Comparison of ENCODE assay signal across 8 cellular contexts in the genomic region with DNA sequence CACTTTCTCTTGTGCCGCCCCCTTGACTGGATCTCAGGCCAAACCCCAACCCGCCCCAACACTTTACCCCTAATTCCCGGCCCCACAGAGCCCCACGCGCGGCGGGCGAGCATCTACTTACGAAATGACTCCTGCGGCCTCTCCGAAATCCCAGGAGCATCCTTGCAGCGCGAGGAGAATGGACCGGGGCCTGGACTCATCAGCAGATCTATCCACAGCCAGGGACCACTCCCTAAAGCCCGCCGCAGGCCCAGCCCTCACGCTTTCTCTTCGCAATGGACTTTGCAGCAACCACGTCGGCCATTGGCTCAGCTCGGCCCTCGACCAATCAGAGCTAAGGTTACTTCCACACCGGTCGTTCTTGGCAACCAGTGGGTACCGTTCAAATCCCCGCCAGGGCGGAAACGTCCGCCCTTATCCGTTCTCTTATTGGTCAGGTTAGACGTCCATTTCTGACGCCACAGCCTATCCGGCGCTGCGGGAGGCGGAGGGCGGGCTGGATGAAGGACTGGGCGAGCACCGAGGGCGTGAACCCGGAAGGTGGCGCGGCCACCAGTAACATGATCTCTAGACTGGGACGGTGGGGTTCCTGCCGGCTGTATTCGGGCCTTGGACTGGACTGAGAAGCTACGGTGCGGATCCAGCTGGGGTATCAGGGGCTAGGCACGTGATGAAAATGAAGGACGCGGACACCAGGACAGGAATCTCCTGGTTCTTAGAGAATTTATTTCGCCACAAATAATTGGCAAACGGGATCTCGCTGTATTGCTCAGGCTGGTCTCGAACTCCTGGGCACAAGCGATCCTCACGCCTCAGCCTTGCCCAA. TPM values are rescaled to one million over a fixed set of nuclear protein-coding genes. Genes with fewer than 3 reads are reported as not detected.
DNase-seq lines count a peak whose midpoint lies in the region; ATAC-seq and TF ChIP-seq lines count a peak whose summit lies in the region.

A gene (minus strand): TSS at position 244 of the 826 bp plus-strand sequence. CDS start 84 bp downstream, at position 160.
A gene with protein sequence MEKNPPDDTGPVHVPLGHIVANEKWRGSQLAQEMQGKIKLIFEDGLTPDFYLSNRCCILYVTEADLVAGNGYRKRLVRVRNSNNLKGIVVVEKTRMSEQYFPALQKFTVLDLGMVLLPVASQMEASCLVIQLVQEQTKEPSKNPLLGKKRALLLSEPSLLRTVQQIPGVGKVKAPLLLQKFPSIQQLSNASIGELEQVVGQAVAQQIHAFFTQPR (plus strand): TSS at position 528 of the 826 bp plus-strand sequence. CDS start 955 bp downstream, outside the sequence.

- H2AFZ ChIP-seq in PC-9, result peak within 1 kb of the TSS; percentile 92

- in situ Hi-C loops in KBM-7 (cut with MboI; ENCODE audit: low pct_unique_long_range_greater_than_20kb, low sequenced_read_pairs), result no loop called here

- no peak for TF ChIP-seq CTCF in PC-9 (conservative IDR thresholded peaks at IDR 0.05)
- no peak for TF ChIP-seq CTCF in esophagus squamous epithelium (IDR thresholded peaks at IDR 0.05)

- no peaks in the 10 kb centered on the region for H4K20me1 ChIP-seq in PC-9 (ENCODE audit: insufficient read depth)

- H3K27me3 Mint-ChIP-seq in activated T-cell treated with anti-CD3 and anti-CD28 coated beads, Interleukin-2, amount 50 U/mL, for 4 hours (ENCODE audit: low read depth), result no peaks in the 10 kb centered on the region

- H3K36me3 ChIP-seq in PC-9 (ENCODE audit: low read depth) (no peaks in the 10 kb centered on the region), esophagus squamous epithelium (peaks cover 0 to 22% (median 0%) of the 10 kb centered on the region in 3 donors), muscle layer of duodenum (ENCODE audit: control insufficient read depth in 1 of 2, insufficient read depth in 2 of 2, low read length in 2 of 2) (no peaks in the 10 kb centered on the region)

- H3K27me3 ChIP-seq in PC-9 (ENCODE audit: insufficient read depth, low read depth), result no peaks in the 10 kb centered on the region
- no peaks in the 10 kb centered on the region for H3K27me3 ChIP-seq in esophagus squamous epithelium
- H3K27me3 ChIP-seq in muscle layer of duodenum (ENCODE audit: low read depth, low read length), result no peaks in the 10 kb centered on the region

- CTCF ChIA-PET in PC-9 (lab: Charles Lee), result interaction anchor here (0.6 kb wide), 1 partner anchor 275 kb away, joined by 3 read pairs; no protein-coding TSS in a partner anchor

- peaks cover 31% of the 10 kb centered on the region for H3F3A ChIP-seq in PC-9 (ENCODE audit: insufficient read depth, low read depth)

- H3K9me3 Mint-ChIP-seq in activated T-cell treated with anti-CD3 and anti-CD28 coated beads, Interleukin-2, amount 50 U/mL, for 4 hours, result no peaks in the 10 kb centered on the region

- intact Hi-C loops in PC-9 (cut with micrococcal nuclease; ENCODE audit: unreplicated experiment) (loop anchor here (2.0 to 5.0 kb wide), 2 partner anchors 205 to 280 kb away; a partner anchor contains a TSS), esophagus squamous epithelium (cut with DNase I) (loop anchor here (10.0 kb wide), 1 partner anchor 143 kb away; no protein-coding TSS in a partner anchor)

- H3K36me3 Mint-ChIP-seq in activated T-cell treated with anti-CD3 and anti-CD28 coated beads, Interleukin-2, amount 50 U/mL, for 4 hours (ENCODE audit: insufficient read depth), result peaks cover 4% of the 10 kb centered on the region

- H3K9me3 ChIP-seq in PC-9 (ENCODE audit: insufficient read depth, low read depth) (no peaks in the 10 kb centered on the region), esophagus squamous epithelium (no peaks in the 10 kb centered on the region), muscle layer of duodenum (ENCODE audit: control insufficient read depth in 1 of 2, low read length in 2 of 2) (no peaks in the 10 kb centered on the region)

- peak; percentile 99 for DNase-seq in DMS53 treated with DMSO at 0.1 percent for 48 hours (lab: John Stamatoyannopoulos, UW; ENCODE audit: unreplicated experiment)
- DNase-seq in KBM-7, result peak; percentile 100
- peak; percentile 99 for DNase-seq in PC-9
- DNase-seq in activated T-cell treated with anti-CD3 and anti-CD28 coated beads, Interleukin-2, amount 50 U/mL, for 4 hours, result peak; percentile 97
- peak; percentile 92 for DNase-seq in esophagus squamous epithelium (lab: John Stamatoyannopoulos, UW)
- peak; percentile 93 for DNase-seq in stimulated activated CD8-positive, alpha-beta memory T cell treated with anti-CD3 and anti-CD28 coated beads, Interleukin-7, amount 100 ng/mL, for 24 hours (ENCODE audit: low read depth)

- POLR2A ChIA-PET in PC-9 (lab: Charles Lee; ENCODE audit: unreplicated experiment), result interaction anchor here (0.6 to 0.8 kb wide), 3 partner anchors 126 to 326 kb away, joined by 3 to 10 read pairs (median 4); no protein-coding TSS in a partner anchor

- H3K4me1 ChIP-seq in PC-9 (replicated peaks; ENCODE audit: insufficient read depth) (no peaks in the 10 kb centered on the region; the same call in 1 of the 2 replicates), esophagus squamous epithelium (peaks cover 6 to 30% (median 11%) of the 10 kb centered on the region in 3 donors), muscle layer of duodenum (ENCODE audit: control insufficient read depth in 1 of 2, insufficient read depth in 2 of 2, low read length in 2 of 2) (peaks cover 4 to 27% of the 10 kb centered on the region in 2 donors)

- peak within 1 kb of the TSS; percentile 99 for H3K4me3 Mint-ChIP-seq in activated T-cell treated with anti-CD3 and anti-CD28 coated beads, Interleukin-2, amount 50 U/mL, for 4 hours

- peak in 1 of 4 donors; percentile 42 for TF ChIP-seq POLR2A in esophagus squamous epithelium (IDR thresholded peaks at IDR 0.05)

- H3K4me2 ChIP-seq in PC-9, result peak within 1 kb of the TSS; percentile 99

- peak; percentile 98 for ATAC-seq in GM21723 (IDR thresholded peaks at IDR 0.05; ENCODE audit: unreplicated experiment)
- ATAC-seq in activated T-cell treated with anti-CD3 and anti-CD28 coated beads, Interleukin-2, amount 50 U/mL, for 4 hours, result peak; percentile 99 to 100

- H3K27ac ChIP-seq in PC-9, result peak within 1 kb of the TSS; percentile 46
- peak within 1 kb of the TSS; percentile 76 to 90 (median 82) for H3K27ac ChIP-seq in esophagus squamous epithelium
- peak within 1 kb of the TSS; percentile 79 for H3K27ac ChIP-seq in muscle layer of duodenum (ENCODE audit: low read length)

- 1 to 3% methylated on average over 17 to 42 of the region's 57 CpGs for WGBS in esophagus squamous epithelium, 2 donors

- peaks cover 30% of the 10 kb centered on the region for H3K79me2 ChIP-seq in PC-9 (ENCODE audit: low read depth)

- BruUV-seq in PC-9 (replicated peaks; lab: Mats Ljungman, UMichigan), result no TSS peak

- no peaks in the 10 kb centered on the region for H3K9me2 ChIP-seq in PC-9 (ENCODE audit: insufficient read depth)

- H3K4me1 Mint-ChIP-seq in activated T-cell treated with anti-CD3 and anti-CD28 coated beads, Interleukin-2, amount 50 U/mL, for 4 hours (ENCODE audit: low read depth), result peaks cover 14% of the 10 kb centered on the region

- H3K4me3 ChIP-seq in PC-9 (peak within 1 kb of the TSS; percentile 86), esophagus squamous epithelium (peak within 1 kb of the TSS; percentile 54 to 90 (median 83)), muscle layer of duodenum (ENCODE audit: low read depth in 1 of 2, low read length in 2 of 2) (peak within 1 kb of the TSS; percentile 81 to 99)

RNA-seq across cellular contexts. Expression of the first gene that starts in this region (rescaled TPM):
- 29.3 and 33.6 TPM in 2 replicates for total RNA-seq in PC-9 (2021)
- 10 to 100 TPM; 14.8 to 17.8 (median 14.8) TPM for total RNA-seq in activated T-cell treated with anti-CD3 and anti-CD28 coated beads, Interleukin-2, amount 50 U/mL, for 4 hours
- total RNA-seq in esophagus squamous epithelium, result 10 to 100 TPM in 1 of 4 donors, 1 to 10 TPM in 3; 4.6 to 10.5 (median 8.7) TPM

RNA-seq across cellular contexts. Expression of the second gene that starts in this region (rescaled TPM):
- 6.9 and 10.1 TPM in 2 replicates for total RNA-seq in PC-9 (2021)
- total RNA-seq in activated T-cell treated with anti-CD3 and anti-CD28 coated beads, Interleukin-2, amount 50 U/mL, for 4 hours, result 1 to 10 TPM; 4.0 to 6.1 (median 5.4) TPM
- 1 to 10 TPM in 3 of 4 donors, under 1 TPM in 1; 0.91 to 3.9 (median 2.1) TPM for total RNA-seq in esophagus squamous epithelium

Comparison
In these comparisons a context has a peak if more than half of its experiments do, and no peak if none do; other contexts are left out.
1. Peak in every context shown above with its lines: DNase-seq, ATAC-seq, H3K4me3 ChIP-seq and H3K27ac ChIP-seq.